Comparison of ENCODE assay signal across 14 cellular contexts in genomic region chr10:31383810-31384588, GRCh38.
A peak's percentile ranks its signal among the peaks of the same experiment; 100 is the strongest.
DNase-seq lines count a peak whose midpoint lies in the region; ATAC-seq, FAIRE-seq and TF ChIP-seq lines count a peak whose summit lies in the region.
"Had no signal": no experiment of that assay in that cellular context is flagged by ENCODE, and none has a peak within 500 bp of the region (broad histone marks: within the 10 kb centered on the region; RNA-seq: fewer than 3 reads in every experiment).

No MANE protein-coding gene starts in this region.

- POLR2A ChIA-PET in Caco-2 (lab: Charles Lee): no interaction called here

- H3K79me2 ChIP-seq in DOHH2 (ENCODE audit: control insufficient read depth, low read length): peaks cover 47% of the 10 kb centered on the region

- H4K20me1 ChIP-seq in DOHH2 (ENCODE audit: control insufficient read depth, insufficient read depth, low read depth, low read length): no peaks in the 10 kb centered on the region

- ATAC-seq in GM19035 (IDR thresholded peaks at IDR 0.05; ENCODE audit: unreplicated experiment) (peak; percentile 95), HG02642 (IDR thresholded peaks at IDR 0.05; ENCODE audit: poor library complexity, unreplicated experiment) (peak; percentile 98), HG03521 (IDR thresholded peaks at IDR 0.05; ENCODE audit: unreplicated experiment) (peak; percentile 97), pancreas (no peak)
- ATAC-seq: activated CD8-positive, alpha-beta memory T cell treated with anti-CD3 and anti-CD28 coated beads, Interleukin-2, amount 10 ng/mL, durations not matched to agents 7 days and 5 days; Right ventricle myocardium inferior had no signal

- peaks cover 5% of the 10 kb centered on the region for H3K27me3 Mint-ChIP-seq in Caco-2 (ENCODE audit: insufficient read depth, unreplicated experiment)
- H3K27me3 Mint-ChIP-seq: activated CD8-positive, alpha-beta memory T cell treated with anti-CD3 and anti-CD28 coated beads, Interleukin-2, amount 10 ng/mL, durations not matched to agents 7 days and 5 days had no signal

- H3K36me3 ChIP-seq in DOHH2 (ENCODE audit: control insufficient read depth, low read length) (peaks cover 12% of the 10 kb centered on the region), Caco-2 (ENCODE audit: control insufficient read depth, insufficient read depth, low read length) (no peaks in the 10 kb centered on the region), pancreas (no peaks in the 10 kb centered on the region)

- no peaks in the 10 kb centered on the region for H3F3A ChIP-seq in DOHH2 (ENCODE audit: control insufficient read depth, insufficient read depth)

- H3K4me1 Mint-ChIP-seq in Caco-2 (ENCODE audit: low read depth, unreplicated experiment): no peaks in the 10 kb centered on the region

- no peak overlapping the region for H3K27ac Mint-ChIP-seq in Caco-2 (ENCODE audit: unreplicated experiment)
- H3K27ac Mint-ChIP-seq: activated CD8-positive, alpha-beta memory T cell treated with anti-CD3 and anti-CD28 coated beads, Interleukin-2, amount 10 ng/mL, durations not matched to agents 7 days and 5 days had no signal

- WGBS in pancreas, 2 donors: 88 to 92% methylated on average over 8 of the region's 8 CpGs

- H3K27me3 ChIP-seq in DOHH2 (ENCODE audit: control insufficient read depth, low read length) (no peaks in the 10 kb centered on the region), Caco-2 (replicated peaks; ENCODE audit: control insufficient read depth, insufficient read depth, low read length) (no peaks in the 10 kb centered on the region), pancreas (no peaks in the 10 kb centered on the region)

- DNase-seq in globus pallidus (ENCODE audit: low spot score) (no peak), Caco-2 (no peak), hepatic stellate cell (ENCODE audit: low spot score) (no peak), pancreas (no peak)
- DNase-seq: activated CD8-positive, alpha-beta memory T cell treated with anti-CD3 and anti-CD28 coated beads, Interleukin-2, amount 10 ng/mL, durations not matched to agents 7 days and 5 days; caudate nucleus; head of caudate nucleus; NCI-H1436 treated with DMSO at 0.1 percent for 48 hours had no signal

- no TSS peak for BruUV-seq in Caco-2 (replicated peaks; lab: Mats Ljungman, UMichigan)

- H3K27ac ChIP-seq in DOHH2 (ENCODE audit: low read depth, low read length) (no peak overlapping the region), pancreas (no peak overlapping the region)

- CTCF ChIA-PET in Caco-2 (lab: Charles Lee): interaction anchor here (0.6 kb wide), 1 partner anchor 600 kb away, joined by 5 read pairs; no protein-coding TSS in a partner anchor

- FAIRE-seq in pancreas (lab: Jason Lieb, UNC): no peak
- FAIRE-seq: H1 had no signal

- H3K4me2 ChIP-seq in DOHH2 (ENCODE audit: low read length): 0 out of 2 replicates have a peak overlapping the region, but pooled peaks have one; percentile 20

- intact Hi-C loops in Caco-2 (cut with micrococcal nuclease; ENCODE audit: unreplicated experiment): no loop called here
- intact Hi-C loops in pancreas (cut with DNase I): no loop called here

- H3K9me2 ChIP-seq in DOHH2 (replicated peaks; ENCODE audit: control insufficient read depth, low read length): no peaks in the 10 kb centered on the region

- H3K9me3 Mint-ChIP-seq in Caco-2 (ENCODE audit: unreplicated experiment): no peaks in the 10 kb centered on the region

- no peak overlapping the region for H3K4me3 Mint-ChIP-seq in Caco-2 (ENCODE audit: unreplicated experiment)
- H3K4me3 Mint-ChIP-seq: activated CD8-positive, alpha-beta memory T cell treated with anti-CD3 and anti-CD28 coated beads, Interleukin-2, amount 10 ng/mL, durations not matched to agents 7 days and 5 days had no signal

- H3K4me3 ChIP-seq in DOHH2 (ENCODE audit: low read length) (no peak overlapping the region), Caco-2 (ENCODE audit: low read depth, low read length) (no peak overlapping the region), pancreas (no peak overlapping the region)

- no peak for TF ChIP-seq CTCF in DOHH2 (IDR thresholded peaks at IDR 0.05; ENCODE audit: low read depth, low read length, poor library complexity, severe bottlenecking)
- TF ChIP-seq CTCF in Caco-2 (IDR thresholded peaks at IDR 0.05; ENCODE audit: insufficient read depth in 1 of 2, low read depth in 1 of 2, low read length in 1 of 2, severe bottlenecking in 1 of 2, unreplicated experiment in 1 of 2): no peak
- TF ChIP-seq CTCF in pancreas (IDR thresholded peaks at IDR 0.05): no peak

- H3K36me3 Mint-ChIP-seq in Caco-2 (ENCODE audit: insufficient read depth, unreplicated experiment): no peaks in the 10 kb centered on the region

- H3K9me3 ChIP-seq in DOHH2 (ENCODE audit: control insufficient read depth, insufficient read depth, low read length) (no peaks in the 10 kb centered on the region), Caco-2 (no peaks in the 10 kb centered on the region), pancreas (no peaks in the 10 kb centered on the region)

- H3K4me1 ChIP-seq in DOHH2 (ENCODE audit: control insufficient read depth, low read length) (peaks cover 12% of the 10 kb centered on the region), Caco-2 (no peaks in the 10 kb centered on the region), pancreas (no peaks in the 10 kb centered on the region)

Comparison
In these comparisons a context has a peak if more than half of its experiments do, and no peak if none do; other contexts are left out.
1. ATAC-seq: peak in GM19035 (single experiment), HG02642 (single experiment) and HG03521 (single experiment); none in pancreas (0 of 4).